ENCODE assay signal across 20 cellular contexts in genomic region chr17:58643147-58643546, GRCh38. TPM values are rescaled to one million over a fixed set of nuclear protein-coding genes. Genes with fewer than 3 reads are reported as not detected.
DNase-seq lines count a peak whose midpoint lies in the region; ATAC-seq, FAIRE-seq and TF ChIP-seq lines count a peak whose summit lies in the region.
"Had no signal": no experiment of that assay in that cellular context is flagged by ENCODE, and none has a peak within 500 bp of the region (broad histone marks: within the 10 kb centered on the region; RNA-seq: fewer than 3 reads in every experiment).

No MANE protein-coding gene starts in this region.

- no peaks in the 10 kb centered on the region for H3K36me3 Mint-ChIP-seq in mesothelial cell of epicardium
- no peaks in the 10 kb centered on the region for H3K36me3 Mint-ChIP-seq in activated CD4-positive, alpha-beta memory T cell treated with anti-CD3 and anti-CD28 coated beads, Interleukin-2, amount 10 ng/mL, durations not matched to agents 7 days and 5 days (ENCODE audit: low read depth)

- no peak overlapping the region for H3K4me3 ChIP-seq in endothelial cell of umbilical vein (replicated peaks in 1 of 3; ENCODE audit: insufficient read depth in 1 of 3, low read depth in 1 of 3, low read length in 3 of 3)
- H3K4me3 ChIP-seq in MM.1S (ENCODE audit: low read length) = no peak overlapping the region
- H3K4me3 ChIP-seq: K562, lower lobe of right lung, spleen, thoracic aorta had no signal

- no peak overlapping the region for H3K27ac Mint-ChIP-seq in mesothelial cell of epicardium
- no peak overlapping the region for H3K27ac Mint-ChIP-seq in activated CD4-positive, alpha-beta memory T cell treated with anti-CD3 and anti-CD28 coated beads, Interleukin-2, amount 10 ng/mL, durations not matched to agents 7 days and 5 days
- H3K27ac Mint-ChIP-seq: effector memory CD8-positive, alpha-beta T cell had no signal

- no peaks in the 10 kb centered on the region for H3K9me2 ChIP-seq in MM.1S (replicated peaks; ENCODE audit: insufficient read depth, low read length)

- peak overlapping the region; percentile 57 for H3K4me2 ChIP-seq in endothelial cell of umbilical vein (ENCODE audit: insufficient read depth, low read length)
- H3K4me2 ChIP-seq in MM.1S (ENCODE audit: low read depth, low read length) = no peak overlapping the region

- H3K27me3 ChIP-seq in endothelial cell of umbilical vein (ENCODE audit: control insufficient read depth in 2 of 2, insufficient read depth in 2 of 2, low read length in 2 of 2) (no peaks in the 10 kb centered on the region), MM.1S (replicated peaks; ENCODE audit: insufficient read depth, low read length) (no peaks in the 10 kb centered on the region)
- H3K27me3 ChIP-seq: neutrophil, spleen had no signal

- peaks cover 20% of the 10 kb centered on the region for H3K4me1 ChIP-seq in endothelial cell of umbilical vein (ENCODE audit: control insufficient read depth, extremely low read depth, insufficient read depth, low read length)
- no peaks in the 10 kb centered on the region for H3K4me1 ChIP-seq in MM.1S (ENCODE audit: low read length)
- H3K4me1 ChIP-seq: lower lobe of right lung had no signal

- H3K27ac ChIP-seq in endothelial cell of umbilical vein (ENCODE audit: insufficient read depth, low read depth, low read length) (peak overlapping the region; percentile 22), MM.1S (ENCODE audit: low read length) (no peak overlapping the region)
- H3K27ac ChIP-seq: lower lobe of right lung, neutrophil, spleen, thoracic aorta had no signal

- no peaks in the 10 kb centered on the region for H3K4me1 Mint-ChIP-seq in mesothelial cell of epicardium
- peaks cover 19% of the 10 kb centered on the region for H3K4me1 Mint-ChIP-seq in activated CD4-positive, alpha-beta memory T cell treated with anti-CD3 and anti-CD28 coated beads, Interleukin-2, amount 10 ng/mL, durations not matched to agents 7 days and 5 days

- H3K79me2 ChIP-seq in endothelial cell of umbilical vein (ENCODE audit: control insufficient read depth, insufficient read depth, low read length) (no peaks in the 10 kb centered on the region), MM.1S (ENCODE audit: low read length) (no peaks in the 10 kb centered on the region)

- BruUV-seq in endothelial cell of umbilical vein (replicated peaks; lab: Mats Ljungman, UMichigan) = no TSS peak

- dilution Hi-C loops in endothelial cell of umbilical vein (cut with MboI; ENCODE audit: extremely low pct_ligation_motif_present, low sequenced_read_pairs) = no loop called here

- no peaks in the 10 kb centered on the region for H3K9me3 Mint-ChIP-seq in mesothelial cell of epicardium
- H3K9me3 Mint-ChIP-seq in activated CD4-positive, alpha-beta memory T cell treated with anti-CD3 and anti-CD28 coated beads, Interleukin-2, amount 10 ng/mL, durations not matched to agents 7 days and 5 days = no peaks in the 10 kb centered on the region
- H3K9me3 Mint-ChIP-seq: activated T-cell treated with anti-CD3 and anti-CD28 coated beads, Interleukin-2, amount 50 U/mL, for 4 hours; effector memory CD8-positive, alpha-beta T cell had no signal

- POLR2A ChIA-PET in endothelial cell of umbilical vein (lab: Charles Lee) = interaction anchor here (0.5 to 3.3 kb wide), 3 partner anchors 11 to 15 kb away, joined by 4 to 35 read pairs (median 14); no protein-coding TSS in a partner anchor
- POLR2A ChIA-PET in activated CD4-positive, alpha-beta memory T cell treated with anti-CD3 and anti-CD28 coated beads, Interleukin-2, amount 10 ng/mL, durations not matched to agents 7 days and 5 days (lab: Charles Lee) = interaction anchor here (1.6 to 34.9 kb wide), 2 partner anchors 9 to 16 kb away, joined by 12 to 759 read pairs; no protein-coding TSS in a partner anchor

- H3K9me1 ChIP-seq in endothelial cell of umbilical vein (replicated peaks; ENCODE audit: control insufficient read depth, extremely low read depth, insufficient read depth, low read length) = no peaks in the 10 kb centered on the region

- no peaks in the 10 kb centered on the region for H3F3A ChIP-seq in MM.1S (ENCODE audit: insufficient read depth, low read length)

- intact Hi-C loops in endothelial cell of umbilical vein (cut with micrococcal nuclease) = no loop called here

- no peak for FAIRE-seq in RCC 7860 (lab: Jason Lieb, UNC)
- FAIRE-seq in endothelial cell of umbilical vein (lab: Jason Lieb, UNC) = peak; percentile 63
- FAIRE-seq: K562 had no signal

- ATAC-seq in omental fat pad (ENCODE audit: low FRiP score) = peak; percentile 51
- ATAC-seq in GM21423 (IDR thresholded peaks at IDR 0.05; ENCODE audit: unreplicated experiment) = no peak
- ATAC-seq: activated T-cell treated with anti-CD3 and anti-CD28 coated beads, Interleukin-2, amount 50 U/mL, for 4 hours; effector memory CD8-positive, alpha-beta T cell; K562; lower lobe of right lung had no signal

- TF ChIP-seq POLR2A in endothelial cell of umbilical vein (IDR thresholded peaks at IDR 0.05; ENCODE audit: low read depth, low read length) = no peak

- H3K27me3 Mint-ChIP-seq in mesothelial cell of epicardium (ENCODE audit: low read depth) = no peaks in the 10 kb centered on the region
- H3K27me3 Mint-ChIP-seq in activated CD4-positive, alpha-beta memory T cell treated with anti-CD3 and anti-CD28 coated beads, Interleukin-2, amount 10 ng/mL, durations not matched to agents 7 days and 5 days = no peaks in the 10 kb centered on the region
- H3K27me3 Mint-ChIP-seq: effector memory CD8-positive, alpha-beta T cell had no signal

- no peak for TF ChIP-seq CTCF in endothelial cell of umbilical vein (IDR thresholded peaks at IDR 0.05; ENCODE audit: extremely low read depth in 1 of 2, insufficient read depth in 1 of 2, low read depth in 1 of 2, low read length in 2 of 2)
- TF ChIP-seq CTCF in omental fat pad (IDR thresholded peaks at IDR 0.05) = no peak
- TF ChIP-seq CTCF in mesothelial cell of epicardium (IDR thresholded peaks at IDR 0.05; ENCODE audit: unreplicated experiment) = no peak
- no peak for TF ChIP-seq CTCF in MM.1S (IDR thresholded peaks at IDR 0.05; ENCODE audit: low read length)

- H3K9ac ChIP-seq in endothelial cell of umbilical vein (replicated peaks; ENCODE audit: extremely low read depth, insufficient read depth, low read length) (no peak overlapping the region), MM.1S (ENCODE audit: low read length) (no peak overlapping the region)

- H4K20me1 ChIP-seq in endothelial cell of umbilical vein (replicated peaks; ENCODE audit: control insufficient read depth, extremely low read depth, insufficient read depth, low read length) (no peaks in the 10 kb centered on the region), MM.1S (ENCODE audit: insufficient read depth, low read length) (no peaks in the 10 kb centered on the region)

- peak; percentile 39 for DNase-seq in GM04503 (ENCODE audit: low read depth)
- DNase-seq in RCC 7860 (ENCODE audit: low spot score) = peak; percentile 67
- peak; percentile 35 for DNase-seq in endothelial cell of umbilical vein (ENCODE audit: low read depth, low spot score)
- no peak for DNase-seq in omental fat pad (ENCODE audit: low spot score)
- no peak for DNase-seq in mesothelial cell of epicardium (ENCODE audit: low spot score in 2 of 2, unreplicated experiment in 2 of 2)
- no peak for DNase-seq in activated CD4-positive, alpha-beta memory T cell treated with anti-CD3 and anti-CD28 coated beads, Interleukin-2, amount 10 ng/mL, durations not matched to agents 7 days and 5 days
- DNase-seq in MM.1S = no peak
- DNase-seq: activated CD4-positive, CD25-positive, alpha-beta regulatory T cell treated with anti-CD3 and anti-CD28 coated beads, Interleukin-2, amount 50 U/mL, for 72 hours; activated T-cell treated with anti-CD3 and anti-CD28 coated beads, Interleukin-2, amount 50 U/mL, for 4 hours; aorta; effector memory CD8-positive, alpha-beta T cell; hypothalamus; lower lobe of right lung; NCI-H187; NCI-H82 had no signal

- H3K4me3 Mint-ChIP-seq in mesothelial cell of epicardium = no peak overlapping the region
- H3K4me3 Mint-ChIP-seq in activated CD4-positive, alpha-beta memory T cell treated with anti-CD3 and anti-CD28 coated beads, Interleukin-2, amount 10 ng/mL, durations not matched to agents 7 days and 5 days = no peak overlapping the region
- H3K4me3 Mint-ChIP-seq: activated T-cell treated with anti-CD3 and anti-CD28 coated beads, Interleukin-2, amount 50 U/mL, for 4 hours; effector memory CD8-positive, alpha-beta T cell had no signal

- H3K36me3 ChIP-seq in endothelial cell of umbilical vein (ENCODE audit: control insufficient read depth in 2 of 2, extremely low read depth in 1 of 2, insufficient read depth in 2 of 2, low read length in 2 of 2) (no peaks in the 10 kb centered on the region), MM.1S (replicated peaks; ENCODE audit: insufficient read depth, low read length) (no peaks in the 10 kb centered on the region)
- H3K36me3 ChIP-seq: lower lobe of right lung, neutrophil, spleen, thoracic aorta had no signal

- H3K9me3 ChIP-seq in endothelial cell of umbilical vein (replicated peaks; ENCODE audit: control insufficient read depth, insufficient read depth, low read length) (no peaks in the 10 kb centered on the region), MM.1S (replicated peaks; ENCODE audit: insufficient read depth, low read length) (no peaks in the 10 kb centered on the region)
- H3K9me3 ChIP-seq: lower lobe of right lung, neutrophil, spleen, thoracic aorta had no signal

- H2AFZ ChIP-seq in endothelial cell of umbilical vein (ENCODE audit: low read depth, low read length) (peak overlapping the region; percentile 82), MM.1S (ENCODE audit: low read length) (no peak overlapping the region)

- CTCF ChIA-PET in endothelial cell of umbilical vein (lab: Charles Lee) = interaction anchor here (0.7 to 2.1 kb wide), 6 partner anchors 12 to 362 kb away, joined by 3 to 11 read pairs (median 4); no protein-coding TSS in a partner anchor
- CTCF ChIA-PET in activated CD4-positive, alpha-beta memory T cell treated with anti-CD3 and anti-CD28 coated beads, Interleukin-2, amount 10 ng/mL, durations not matched to agents 7 days and 5 days (lab: Charles Lee) = interaction anchor here (1.0 to 1.6 kb wide), 2 partner anchors 11 to 68 kb away, joined by 3 to 4 read pairs; no protein-coding TSS in a partner anchor

RNA-seq across cellular contexts. Expression of gene TEX14, which starts 48.7 kb away (rescaled TPM):
- total RNA-seq in endothelial cell of umbilical vein (not detected in 2 replicates), omental fat pad (1 to 10 TPM in 1 of 4 donors, under 1 TPM in 3; 0.19 to 1.3 (median 0.39) TPM), mesothelial cell of epicardium (0.20 to 0.43 TPM (median 0.34 TPM) in 3 replicates)
- 0.02 and 0.10 TPM in 2 replicates for polyA plus RNA-seq in endothelial cell of umbilical vein
- 0.01 and 0.03 TPM in 2 replicates for polyA plus RNA-seq in endothelial cell of umbilical vein (2011; cell fraction: cytosol; rRNA removed)
- 0.07 and 0.17 TPM in 2 replicates for polyA plus RNA-seq in endothelial cell of umbilical vein (2011; cell fraction: nucleus; rRNA removed)
- polyA plus RNA-seq in endothelial cell of umbilical vein (2012) = 0.11 TPM in 1 of 2 replicates, not detected in the other
- 0.19 TPM in 1 of 2 replicates, not detected in the other for polyA minus RNA-seq in endothelial cell of umbilical vein
- not detected for polyA minus RNA-seq in endothelial cell of umbilical vein (2011; cell fraction: cytosol; rRNA and poly(A)+ RNA removed)
- 0.29 TPM in 1 of 2 replicates, not detected in the other for polyA minus RNA-seq in endothelial cell of umbilical vein (2011; cell fraction: nucleus; rRNA and poly(A)+ RNA removed)
- under 1 TPM; 0.85 to 0.96 TPM for total RNA-seq in activated CD4-positive, alpha-beta memory T cell treated with anti-CD3 and anti-CD28 coated beads, Interleukin-2, amount 10 ng/mL, durations not matched to agents 7 days and 5 days

RNA-seq across cellular contexts. Expression of gene RAD51C, which starts 49.3 kb away (rescaled TPM):
- total RNA-seq in endothelial cell of umbilical vein (38.9 and 50.5 TPM in 2 replicates), omental fat pad (10 to 100 TPM in 3 of 4 donors, 1 to 10 TPM in 1; 7.1 to 18.3 (median 15.7) TPM), mesothelial cell of epicardium (28.8 to 31.7 TPM (median 30.3 TPM) in 3 replicates)
- 20.8 and 24.8 TPM in 2 replicates for polyA plus RNA-seq in endothelial cell of umbilical vein
- 37.0 and 37.8 TPM in 2 replicates for polyA plus RNA-seq in endothelial cell of umbilical vein (2011; cell fraction: cytosol; rRNA removed)
- polyA plus RNA-seq in endothelial cell of umbilical vein (2011; cell fraction: nucleus; rRNA removed) = 20.4 and 24.2 TPM in 2 replicates
- 40.4 and 61.6 TPM in 2 replicates for polyA plus RNA-seq in endothelial cell of umbilical vein (2012)
- polyA minus RNA-seq in endothelial cell of umbilical vein = 15.1 and 21.8 TPM in 2 replicates
- 16.6 TPM for polyA minus RNA-seq in endothelial cell of umbilical vein (2011; cell fraction: cytosol; rRNA and poly(A)+ RNA removed)
- 17.1 and 18.7 TPM in 2 replicates for polyA minus RNA-seq in endothelial cell of umbilical vein (2011; cell fraction: nucleus; rRNA and poly(A)+ RNA removed)
- total RNA-seq in activated CD4-positive, alpha-beta memory T cell treated with anti-CD3 and anti-CD28 coated beads, Interleukin-2, amount 10 ng/mL, durations not matched to agents 7 days and 5 days = 10 to 100 TPM; 55.2 to 59.6 TPM

Comparison
In these comparisons a context has a peak if more than half of its experiments do, and no peak if none do; other contexts are left out.
1. DNase-seq: peak in GM04503 (single experiment), RCC 7860 (single experiment) and endothelial cell of umbilical vein (single experiment); none in omental fat pad (single experiment), mesothelial cell of epicardium (0 of 2), activated CD4-positive, alpha-beta memory T cell treated with anti-CD3 and anti-CD28 coated beads, Interleukin-2, amount 10 ng/mL, durations not matched to agents 7 days and 5 days (single experiment) and MM.1S (single experiment).